In genomic region chr19:2610637-2611482, GRCh38 we compare ENCODE assay signal across 1 cellular context.
TF ChIP-seq lines count a peak whose summit lies in the region.

No MANE protein-coding gene starts in this region.

TF ChIP-seq in H1, 55 proteins besides CTCF, POLR2A, EP300 and RAD21 (continued from another document):
- TF ChIP-seq MAX (IDR thresholded peaks at IDR 0.05) (peak; percentile 12; the same call in 1 of the 2 replicates), SP2 (IDR thresholded peaks at IDR 0.05; ENCODE audit: low read length) (no peak), NRF1 (IDR thresholded peaks at IDR 0.05; ENCODE audit: low read depth, low read length) (no peak), CEBPB (IDR thresholded peaks at IDR 0.05; ENCODE audit: low read depth, low read length) (no peak), PHF8 (conservative IDR thresholded peaks at IDR 0.05; ENCODE audit: low read depth, low read length) (no peak), TCF12 (IDR thresholded peaks at IDR 0.05; ENCODE audit: low read depth, low read length) (no peak), BACH1 (IDR thresholded peaks at IDR 0.05; ENCODE audit: low read length) (peak; percentile 59; the same call in 1 of the 2 replicates), GABPA (IDR thresholded peaks at IDR 0.05; ENCODE audit: borderline replicate concordance, insufficient read depth, low read length) (no peak), ZNF274 (IDR thresholded peaks at IDR 0.05; ENCODE audit: borderline replicate concordance, extremely low read depth, low read length) (no peak), HDAC2 (IDR thresholded peaks at IDR 0.05; ENCODE audit: borderline replicate concordance in 1 of 2, low read depth in 2 of 2, low read length in 2 of 2) (no peak), SIRT6 (IDR thresholded peaks at IDR 0.05; ENCODE audit: low read length) (no peak), NANOG (IDR thresholded peaks at IDR 0.05; ENCODE audit: insufficient read depth, low read depth, low read length, poor library complexity, severe bottlenecking) (no peak), YY1 (IDR thresholded peaks at IDR 0.05; ENCODE audit: low read depth, low read length) (peak; percentile 52; the same call in 1 of the 2 replicates), E2F6 (IDR thresholded peaks at IDR 0.05) (no peak), RFX5 (IDR thresholded peaks at IDR 0.05; ENCODE audit: borderline replicate concordance, low read depth, low read length) (no peak)
